Comparison of ENCODE assay signal across 1 cellular context in genomic region chr5:62305715-62306493, GRCh38.
TF ChIP-seq lines count a peak whose summit lies in the region.

KIF2A (plus strand) TSS chr5:62306206; CDS start chr5:62306473, 267 bp downstream.

TF ChIP-seq in H1, 55 proteins besides CTCF, POLR2A, EP300 and RAD21:
- TF ChIP-seq, protein P1, sequence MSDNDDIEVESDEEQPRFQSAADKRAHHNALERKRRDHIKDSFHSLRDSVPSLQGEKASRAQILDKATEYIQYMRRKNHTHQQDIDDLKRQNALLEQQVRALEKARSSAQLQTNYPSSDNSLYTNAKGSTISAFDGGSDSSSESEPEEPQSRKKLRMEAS (IDR thresholded peaks at IDR 0.05), result peak; percentile 99
- TF ChIP-seq SIRT6 (IDR thresholded peaks at IDR 0.05; ENCODE audit: low read length), result no peak
- TF ChIP-seq NANOG (IDR thresholded peaks at IDR 0.05; ENCODE audit: insufficient read depth, low read depth, low read length, poor library complexity, severe bottlenecking), result no peak
- no peak for TF ChIP-seq EGR1 (IDR thresholded peaks at IDR 0.05; ENCODE audit: borderline replicate concordance, low read depth, low read length)
- TF ChIP-seq BRCA1 (IDR thresholded peaks at IDR 0.05; ENCODE audit: low read depth, low read length), result no peak
- no peak for TF ChIP-seq BCL11A (IDR thresholded peaks at IDR 0.05; ENCODE audit: low read depth in 2 of 2, low read length in 2 of 2)
- TF ChIP-seq E2F6 (IDR thresholded peaks at IDR 0.05), result peak; percentile 100
- TF ChIP-seq SIN3A (conservative IDR thresholded peaks at IDR 0.05 in 1 of 2, IDR thresholded peaks at IDR 0.05 in 1 of 2; ENCODE audit: low read depth in 1 of 2, low read length in 2 of 2), result peak; percentile 61 to 90; a peak in 2 of 4 replicates
- no peak for TF ChIP-seq GTF2F1 (IDR thresholded peaks at IDR 0.05; ENCODE audit: borderline replicate concordance, low read depth, low read length)
- TF ChIP-seq SIX5 (IDR thresholded peaks at IDR 0.05; ENCODE audit: low read depth, low read length), result no peak
- no peak for TF ChIP-seq RFX5 (IDR thresholded peaks at IDR 0.05; ENCODE audit: borderline replicate concordance, low read depth, low read length)
- TF ChIP-seq TEAD4 (IDR thresholded peaks at IDR 0.05; ENCODE audit: low read depth, low read length), result peak; percentile 11; the same call in 1 of the 2 replicates
- TF ChIP-seq ATF3 (IDR thresholded peaks at IDR 0.05; ENCODE audit: insufficient read depth, low read depth, low read length), result 0 out of 2 replicates have a peak, but pooled peaks have one; percentile 56
- TF ChIP-seq FOSL1 (IDR thresholded peaks at IDR 0.05; ENCODE audit: insufficient read depth, low read depth, low read length), result no peak
- no peak for TF ChIP-seq ATF2 (IDR thresholded peaks at IDR 0.05; ENCODE audit: low read length)
- TF ChIP-seq SRF (IDR thresholded peaks at IDR 0.05; ENCODE audit: low read depth, low read length), result peak; percentile 37; the same call in 1 of the 2 replicates
- no peak for TF ChIP-seq SAP30 (IDR thresholded peaks at IDR 0.05; ENCODE audit: insufficient read depth, insufficient replicate concordance, low read length)
- TF ChIP-seq CREB1 (IDR thresholded peaks at IDR 0.05), result peak; percentile 94
- no peak for TF ChIP-seq HDAC6 (IDR thresholded peaks at IDR 0.05; ENCODE audit: low read depth, low read length)
- no peak for TF ChIP-seq KDM5A (IDR thresholded peaks at IDR 0.05; ENCODE audit: low read length)
- TF ChIP-seq POLR2AphosphoS5 (IDR thresholded peaks at IDR 0.05; ENCODE audit: low read depth, low read length), result peak; percentile 58; the same call in 1 of the 2 replicates
- TF ChIP-seq SP2 (IDR thresholded peaks at IDR 0.05; ENCODE audit: low read length), result no peak
- TF ChIP-seq SP4 (IDR thresholded peaks at IDR 0.05; ENCODE audit: low read length), result 0 out of 2 replicates have a peak, but pooled peaks have one; percentile 44
- TF ChIP-seq PHF8 (conservative IDR thresholded peaks at IDR 0.05; ENCODE audit: low read depth, low read length), result peak; percentile 57
- TF ChIP-seq TCF12 (IDR thresholded peaks at IDR 0.05; ENCODE audit: low read depth, low read length), result 0 out of 2 replicates have a peak, but pooled peaks have one; percentile 39
- peak; percentile 62 for TF ChIP-seq ASH2L (IDR thresholded peaks at IDR 0.05; ENCODE audit: low read length)
- TF ChIP-seq RXRA (IDR thresholded peaks at IDR 0.05; ENCODE audit: insufficient read depth, low read depth, low read length), result no peak
- TF ChIP-seq GABPA (IDR thresholded peaks at IDR 0.05; ENCODE audit: borderline replicate concordance, insufficient read depth, low read length), result no peak
- TF ChIP-seq EZH2 (IDR thresholded peaks at IDR 0.05; ENCODE audit: low read depth, low read length, severe bottlenecking), result no peak
- TF ChIP-seq MAFK (IDR thresholded peaks at IDR 0.05; ENCODE audit: low read depth, low read length), result no peak
- TF ChIP-seq CBX8 (IDR thresholded peaks at IDR 0.05; ENCODE audit: borderline replicate concordance, low read depth, low read length), result no peak
- TF ChIP-seq SUZ12 (IDR thresholded peaks at IDR 0.05; ENCODE audit: low read length), result no peak
- TF ChIP-seq TBP (IDR thresholded peaks at IDR 0.05; ENCODE audit: low read depth, low read length), result peak; percentile 40; the same call in 1 of the 2 replicates
- TF ChIP-seq CHD2 (IDR thresholded peaks at IDR 0.05; ENCODE audit: low read length), result no peak
- TF ChIP-seq TAF1 (IDR thresholded peaks at IDR 0.05; ENCODE audit: low read depth, low read length), result peak; percentile 49; the same call in 1 of the 2 replicates
- no peak for TF ChIP-seq CHD7 (IDR thresholded peaks at IDR 0.05; ENCODE audit: insufficient replicate concordance, low read length)
- peak; percentile 77 for TF ChIP-seq KDM4A (IDR thresholded peaks at IDR 0.05; ENCODE audit: low read depth, low read length, severe bottlenecking)
- no peak for TF ChIP-seq YY1 (IDR thresholded peaks at IDR 0.05; ENCODE audit: low read depth, low read length)
- 0 out of 2 replicates have a peak, but pooled peaks have one; percentile 5 for TF ChIP-seq BACH1 (IDR thresholded peaks at IDR 0.05; ENCODE audit: low read length)
- no peak for TF ChIP-seq POU5F1 (IDR thresholded peaks at IDR 0.05; ENCODE audit: low read depth, low read length)
- TF ChIP-seq SP1 (IDR thresholded peaks at IDR 0.05; ENCODE audit: low read depth, low read length), result no peak
- TF ChIP-seq RBBP5 (IDR thresholded peaks at IDR 0.05; ENCODE audit: borderline replicate concordance, low read depth, low read length), result peak; percentile 35
- TF ChIP-seq HDAC2 (IDR thresholded peaks at IDR 0.05; ENCODE audit: borderline replicate concordance in 1 of 2, low read depth in 2 of 2, low read length in 2 of 2), result no peak; a peak in 1 of 4 replicates
- TF ChIP-seq CHD1 (IDR thresholded peaks at IDR 0.05; ENCODE audit: low read depth, low read length), result no peak
- no peak for TF ChIP-seq TAF7 (optimal IDR thresholded peaks at IDR 0.05; ENCODE audit: borderline replicate concordance, low read depth, low read length)
- no peak for TF ChIP-seq JUND (IDR thresholded peaks at IDR 0.05; ENCODE audit: low read length)
- no peak for TF ChIP-seq JUN (IDR thresholded peaks at IDR 0.05; ENCODE audit: low read depth, low read length)
- no peak for TF ChIP-seq KDM1A (IDR thresholded peaks at IDR 0.05; ENCODE audit: borderline replicate concordance, low read length)
- no peak for TF ChIP-seq ZNF274 (IDR thresholded peaks at IDR 0.05; ENCODE audit: borderline replicate concordance, extremely low read depth, low read length)
- no peak for TF ChIP-seq CTBP2 (IDR thresholded peaks at IDR 0.05; ENCODE audit: borderline replicate concordance, insufficient read depth, insufficient read length, low read length)
- TF ChIP-seq RNF2 (IDR thresholded peaks at IDR 0.05; ENCODE audit: borderline replicate concordance, low read depth, low read length, missing control alignments, poor library complexity, severe bottlenecking), result no peak
- peak; percentile 72 for TF ChIP-seq USF2 (IDR thresholded peaks at IDR 0.05; ENCODE audit: low read length)
- TF ChIP-seq CBX5 (IDR thresholded peaks at IDR 0.05; ENCODE audit: low read depth, low read length), result no peak
- no peak for TF ChIP-seq CEBPB (IDR thresholded peaks at IDR 0.05; ENCODE audit: low read depth, low read length)
- peak; percentile 89 for TF ChIP-seq NRF1 (IDR thresholded peaks at IDR 0.05; ENCODE audit: low read depth, low read length)
